ENCODE assay signal across 15 cellular contexts in genomic region chr6:27290850-27291208, GRCh38. TPM values are rescaled to one million over a fixed set of nuclear protein-coding genes. Genes with fewer than 3 reads are reported as not detected.
A peak's percentile ranks its signal among the peaks of the same experiment; 100 is the strongest.
DNase-seq lines count a peak whose midpoint lies in the region; ATAC-seq and TF ChIP-seq lines count a peak whose summit lies in the region.
"Had no signal": no experiment of that assay in that cellular context is flagged by ENCODE, and none has a peak within 500 bp of the region (broad histone marks: within the 10 kb centered on the region; RNA-seq: fewer than 3 reads in every experiment).

No MANE protein-coding gene starts in this region.

- no peak overlapping the region for H3K9ac ChIP-seq in neural cell (ENCODE audit: low read length)

- H3K36me3 Mint-ChIP-seq in activated CD4-positive, alpha-beta T cell treated with anti-CD3 and anti-CD28 coated beads, Interleukin-2, amount 10 ng/mL, durations not matched to agents 24 days and 14 days (ENCODE audit: low read depth), result peaks cover 15% of the 10 kb centered on the region

- TF ChIP-seq RAD21 in neural cell (conservative IDR thresholded peaks at IDR 0.05), result no peak

- no peaks in the 10 kb centered on the region for H3K9me2 ChIP-seq in neural cell (ENCODE audit: insufficient read depth, low read length)

- no peak overlapping the region for H3K4me2 ChIP-seq in neural cell (ENCODE audit: low read length)

- no peak for TF ChIP-seq EP300 in neural cell (conservative IDR thresholded peaks at IDR 0.05; ENCODE audit: poor library complexity, severe bottlenecking)

- H3K9me3 ChIP-seq in MG63 (0 out of 2 replicates have a peak, but pooled peaks cover 1% of the 10 kb centered on the region), neural cell (ENCODE audit: low read length) (peaks cover 30% of the 10 kb centered on the region)

- no peak overlapping the region for H3K4me3 Mint-ChIP-seq in activated CD4-positive, alpha-beta T cell treated with anti-CD3 and anti-CD28 coated beads, Interleukin-2, amount 10 ng/mL, durations not matched to agents 24 days and 14 days
- H3K4me3 Mint-ChIP-seq: activated B cell treated with CpG ODN at 0.5 μM for 24 hours had no signal

- H3F3A ChIP-seq in neural cell (ENCODE audit: insufficient read depth, low read length, poor library complexity, severe bottlenecking), result no peaks in the 10 kb centered on the region

- H3K27ac Mint-ChIP-seq in activated CD4-positive, alpha-beta T cell treated with anti-CD3 and anti-CD28 coated beads, Interleukin-2, amount 10 ng/mL, durations not matched to agents 24 days and 14 days, result no peak overlapping the region
- H3K27ac Mint-ChIP-seq: activated B cell treated with CpG ODN at 0.5 μM for 24 hours; CD4-positive, alpha-beta T cell had no signal

- TF ChIP-seq CTCF in fibroblast of mammary gland (conservative IDR thresholded peaks at IDR 0.05; ENCODE audit: control insufficient read depth, insufficient read depth, low read depth, low read length) (no peak), neural cell (IDR thresholded peaks at IDR 0.05; ENCODE audit: poor library complexity, severe bottlenecking) (no peak)

- peak overlapping the region; percentile 1; the same call in 1 of the 2 replicates for H3K4me3 ChIP-seq in GM08714 (ENCODE audit: low read length)
- 0 out of 2 replicates have a peak overlapping the region, but pooled peaks have one; percentile 2 for H3K4me3 ChIP-seq in MG63
- peak overlapping the region; percentile 12 for H3K4me3 ChIP-seq in fibroblast of mammary gland (ENCODE audit: control insufficient read depth, low read depth, low read length)
- H3K4me3 ChIP-seq in neural cell (ENCODE audit: low read length), result peak overlapping the region; percentile 3
- H3K4me3 ChIP-seq: SK-N-MC had no signal

- H4K20me1 ChIP-seq in neural cell (ENCODE audit: insufficient read depth), result no peaks in the 10 kb centered on the region

- no peaks in the 10 kb centered on the region for H3K79me2 ChIP-seq in neural cell (replicated peaks; ENCODE audit: insufficient read depth, low read length)

- no peak for ATAC-seq in GM21717 (IDR thresholded peaks at IDR 0.05; ENCODE audit: unreplicated experiment)

- DNase-seq in MG63, result no peak
- no peak for DNase-seq in fibroblast of mammary gland (ENCODE audit: low read depth)
- DNase-seq in GDM1 (lab: John Stamatoyannopoulos, UW), result no peak
- no peak for DNase-seq in activated CD4-positive, alpha-beta T cell treated with anti-CD3 and anti-CD28 coated beads, Interleukin-2, amount 10 ng/mL, durations not matched to agents 24 days and 14 days
- DNase-seq: activated B cell treated with CpG ODN at 0.5 μM for 24 hours; amygdala; CD4-positive, alpha-beta T cell; dermis blood vessel endothelial cell had no signal

- intact Hi-C loops in activated CD4-positive, alpha-beta T cell treated with anti-CD3 and anti-CD28 coated beads, Interleukin-2, amount 10 ng/mL, durations not matched to agents 24 days and 14 days (cut with micrococcal nuclease), result loop anchor here (2.0 to 5.0 kb wide), 2 partner anchors 311 to 1484 kb away; no protein-coding TSS in a partner anchor

- H3K36me3 ChIP-seq in MG63 (no peaks in the 10 kb centered on the region), neural cell (ENCODE audit: insufficient read depth, low read length) (no peaks in the 10 kb centered on the region)

- H3K27me3 Mint-ChIP-seq in activated CD4-positive, alpha-beta T cell treated with anti-CD3 and anti-CD28 coated beads, Interleukin-2, amount 10 ng/mL, durations not matched to agents 24 days and 14 days, result peaks cover 78% of the 10 kb centered on the region

- H3K27me3 ChIP-seq in MG63 (no peaks in the 10 kb centered on the region), neural cell (ENCODE audit: insufficient read depth, low read depth, low read length) (peaks cover 98% of the 10 kb centered on the region)

- H2AFZ ChIP-seq in neural cell (ENCODE audit: low read depth, low read length), result no peak overlapping the region

- H3K27ac ChIP-seq in neural cell (ENCODE audit: low read length), result no peak overlapping the region
- H3K27ac ChIP-seq: foreskin keratinocyte, SK-N-MC had no signal

- H3K9me3 Mint-ChIP-seq in activated CD4-positive, alpha-beta T cell treated with anti-CD3 and anti-CD28 coated beads, Interleukin-2, amount 10 ng/mL, durations not matched to agents 24 days and 14 days, result peaks cover 50% of the 10 kb centered on the region

- no peaks in the 10 kb centered on the region for H3K4me1 Mint-ChIP-seq in activated CD4-positive, alpha-beta T cell treated with anti-CD3 and anti-CD28 coated beads, Interleukin-2, amount 10 ng/mL, durations not matched to agents 24 days and 14 days
- H3K4me1 Mint-ChIP-seq: activated B cell treated with CpG ODN at 0.5 μM for 24 hours had no signal

TF ChIP-seq in neural cell, 6 proteins besides CTCF, POLR2A, EP300 and RAD21:
- TF ChIP-seq MXI1 (conservative IDR thresholded peaks at IDR 0.05; ENCODE audit: poor library complexity, severe bottlenecking), result no peak
- no peak for TF ChIP-seq EZH2 (IDR thresholded peaks at IDR 0.05; ENCODE audit: borderline replicate concordance, insufficient read depth, low read length, poor library complexity, severe bottlenecking)
- no peak for TF ChIP-seq POLR2AphosphoS5 (IDR thresholded peaks at IDR 0.05)
- TF ChIP-seq REST (IDR thresholded peaks at IDR 0.05; ENCODE audit: borderline replicate concordance), result no peak
- TF ChIP-seq TAF1 (IDR thresholded peaks at IDR 0.05; ENCODE audit: low read depth), result no peak
- no peak for TF ChIP-seq SMC3 (conservative IDR thresholded peaks at IDR 0.05; ENCODE audit: poor library complexity)

RNA-seq across cellular contexts. Expression of gene POM121L2, which starts 21.2 kb away (rescaled TPM):
- total RNA-seq in MG63 (2014; rRNA removed; shearing (Covaris generic); ENCODE audit: low replicate concordance), result not detected in 2 replicates
- polyA plus RNA-seq in neural cell, result not detected in 2 replicates
- polyA minus RNA-seq in neural cell, result not detected in 2 replicates
- not detected in 2 replicates for total RNA-seq in activated CD4-positive, alpha-beta T cell treated with anti-CD3 and anti-CD28 coated beads, Interleukin-2, amount 10 ng/mL, durations not matched to agents 24 days and 14 days
- total RNA-seq: activated B cell treated with CpG ODN at 0.5 μM for 24 hours; CD4-positive, alpha-beta T cell; dermis blood vessel endothelial cell; foreskin keratinocyte; H4; skeletal muscle tissue had no signal
- polyA plus RNA-seq: foreskin keratinocyte had no signal

RNA-seq across cellular contexts. Expression of gene PRSS16, which starts 43.3 kb away (rescaled TPM):
- total RNA-seq in MG63 (2014; rRNA removed; shearing (Covaris generic); ENCODE audit: low replicate concordance), result 0.33 TPM in 1 of 2 replicates, not detected in the other
- polyA plus RNA-seq in neural cell, result not detected in 2 replicates
- polyA minus RNA-seq in neural cell, result 0.58 TPM in 1 of 2 replicates, not detected in the other
- 0.31 TPM in 1 of 2 replicates, not detected in the other for total RNA-seq in activated CD4-positive, alpha-beta T cell treated with anti-CD3 and anti-CD28 coated beads, Interleukin-2, amount 10 ng/mL, durations not matched to agents 24 days and 14 days
- total RNA-seq: dermis blood vessel endothelial cell had no signal
